In the genomic region with DNA sequence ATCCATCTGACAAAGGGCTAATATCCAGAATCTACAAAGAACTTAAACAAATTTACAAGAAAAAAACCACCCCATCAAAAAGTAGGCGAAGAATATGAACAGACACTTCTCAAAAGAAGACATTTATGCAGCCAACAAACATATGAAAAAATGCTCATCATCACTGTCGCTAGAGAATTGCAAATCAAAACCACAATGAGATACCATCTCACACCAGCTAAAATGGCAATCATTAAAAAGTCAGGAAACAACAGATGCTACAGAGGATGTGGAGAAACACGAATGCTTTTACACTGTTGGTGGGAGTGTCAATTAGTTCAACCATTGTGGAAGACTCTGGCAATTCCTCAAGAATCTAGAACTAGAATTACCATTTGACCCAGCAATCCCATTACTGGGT, we compare ENCODE assay signal across 5 cellular contexts. TPM values are rescaled to one million over a fixed set of nuclear protein-coding genes. Genes with fewer than 3 reads are reported as not detected.
"Had no signal": no experiment of that assay in that cellular context is flagged by ENCODE, and none has a peak within 500 bp of the region (broad histone marks: within the 10 kb centered on the region; RNA-seq: fewer than 3 reads in every experiment).

No MANE protein-coding gene starts in this region.

RNA-seq across cellular contexts. Expression of a gene that starts 40.1 kb away (rescaled TPM):
- total RNA-seq: esophagus mucosa, fibroblast of lung, glomerular endothelial cell, lung microvascular endothelial cell, posterior vena cava had no signal
- polyA plus RNA-seq: fibroblast of lung had no signal
